In genomic region chr5:159170021-159170420, GRCh38 we compare ENCODE assay signal across 26 cellular contexts.
"Had no signal": no experiment of that assay in that cellular context is flagged by ENCODE, and none has a peak within 500 bp of the region (broad histone marks: within the 10 kb centered on the region; RNA-seq: fewer than 3 reads in every experiment).

No MANE protein-coding gene starts in this region.

- ATAC-seq: effector memory CD8-positive, alpha-beta T cell; heart right ventricle; left cardiac atrium; left lung; natural killer cell treated with Interleukin-12 subunit alpha and Interleukin-12 subunit beta and Interleukin-15 and Interleukin-18, amount 100 ng/mL, for 72 hours; pancreas; sciatic nerve; stimulated activated effector memory CD8-positive, alpha-beta T cell treated with anti-CD3 and anti-CD28 coated beads, Interleukin-12 subunit alpha, Interleukin-12 subunit beta, amount 100 ng/mL, for 72 hours had no signal

- H3K36me3 ChIP-seq: pancreas, thyroid gland had no signal

- H3K4me3 ChIP-seq: esophagus squamous epithelium, heart right ventricle, left lung, pancreas, right atrium auricular region, smooth muscle cell, stomach, thyroid gland had no signal

- H3K36me3 Mint-ChIP-seq: natural killer cell treated with Interleukin-12 subunit alpha and Interleukin-12 subunit beta and Interleukin-15 and Interleukin-18, amount 100 ng/mL, for 72 hours had no signal

- H3K27ac ChIP-seq: esophagus squamous epithelium, heart right ventricle, left lung, neutrophil, pancreas, right atrium auricular region, stomach, thyroid gland had no signal

- H3K9me3 Mint-ChIP-seq: effector memory CD8-positive, alpha-beta T cell; natural killer cell treated with Interleukin-12 subunit alpha and Interleukin-12 subunit beta and Interleukin-15 and Interleukin-18, amount 100 ng/mL, for 72 hours; neural crest cell; stimulated activated effector memory CD8-positive, alpha-beta T cell treated with anti-CD3 and anti-CD28 coated beads, Interleukin-12 subunit alpha, Interleukin-12 subunit beta, amount 100 ng/mL, for 72 hours had no signal

- H3K4me2 ChIP-seq: smooth muscle cell had no signal

- H3K4me1 Mint-ChIP-seq: neural crest cell had no signal

- H3K27ac Mint-ChIP-seq: natural killer cell treated with Interleukin-12 subunit alpha and Interleukin-12 subunit beta and Interleukin-15 and Interleukin-18, amount 100 ng/mL, for 72 hours; progenitor cell of endocrine pancreas; stimulated activated effector memory CD8-positive, alpha-beta T cell treated with anti-CD3 and anti-CD28 coated beads, Interleukin-12 subunit alpha, Interleukin-12 subunit beta, amount 100 ng/mL, for 72 hours had no signal

- DNase-seq: cortex of kidney; effector memory CD8-positive, alpha-beta T cell; erythroblast; esophagus squamous epithelium; foreskin melanocyte; glutamatergic neuron; heart right ventricle; hippocampal formation; left cardiac atrium; left lung; pancreas; stimulated activated CD4-positive, alpha-beta T cell treated with anti-CD3 and anti-CD28 coated beads, Interleukin-12 subunit alpha, Interleukin-12 subunit beta, amount 100 ng/mL, for 4 hours; stimulated activated CD4-positive, alpha-beta T cell treated with anti-CD3 and anti-CD28 coated beads, Interleukin-1b, Interleukin-23, amount 100 ng/mL, for 48 hours; stimulated activated CD4-positive, alpha-beta T cell treated with anti-CD3 and anti-CD28 coated beads, Interleukin-4, amount 100 ng/mL, for 24 hours; stimulated activated naive CD4-positive, alpha-beta T cell treated with Interleukin-2 at 50 U/mL for 16 hours; stomach; thyroid gland; trophoblast cell had no signal

- H3K27me3 ChIP-seq: esophagus squamous epithelium, heart right ventricle, left lung, neutrophil, pancreas, right atrium auricular region, stomach, thyroid gland had no signal

- H3K9me3 ChIP-seq: esophagus squamous epithelium, heart right ventricle, left lung, neutrophil, pancreas, right atrium auricular region, stomach, thyroid gland had no signal

- H3K27me3 Mint-ChIP-seq: effector memory CD8-positive, alpha-beta T cell; natural killer cell treated with Interleukin-12 subunit alpha and Interleukin-12 subunit beta and Interleukin-15 and Interleukin-18, amount 100 ng/mL, for 72 hours; progenitor cell of endocrine pancreas had no signal

- H3K4me3 Mint-ChIP-seq: effector memory CD8-positive, alpha-beta T cell; natural killer cell treated with Interleukin-12 subunit alpha and Interleukin-12 subunit beta and Interleukin-15 and Interleukin-18, amount 100 ng/mL, for 72 hours; neural crest cell; stimulated activated effector memory CD8-positive, alpha-beta T cell treated with anti-CD3 and anti-CD28 coated beads, Interleukin-12 subunit alpha, Interleukin-12 subunit beta, amount 100 ng/mL, for 72 hours had no signal
